1 cellular context compared by ENCODE assay signal in genomic region chr2:62293151-62293489, GRCh38.
TF ChIP-seq lines count a peak whose summit lies in the region.

No MANE protein-coding gene starts in this region.

TF ChIP-seq in HepG2, 621 proteins besides CTCF, POLR2A, EP300 and RAD21 (continued from another document):
- TF ChIP-seq ZNF790 (CRISPR knock-in tag; IDR thresholded peaks at IDR 0.05; ENCODE audit: borderline replicate concordance) (0 out of 2 replicates have a peak, but pooled peaks have one; percentile 42), ADNP (CRISPR knock-in tag; IDR thresholded peaks at IDR 0.05) (no peak), ZNF546 (CRISPR knock-in tag; conservative IDR thresholded peaks at IDR 0.05) (no peak), NFE2 (CRISPR knock-in tag; IDR thresholded peaks at IDR 0.05) (no peak), MEF2D (CRISPR knock-in tag; IDR thresholded peaks at IDR 0.05) (0 out of 2 replicates have a peak, but pooled peaks have one; percentile 12), REPIN1 (CRISPR knock-in tag; IDR thresholded peaks at IDR 0.05; ENCODE audit: borderline replicate concordance, low read depth) (peak; percentile 64; the same call in 1 of the 2 replicates), ZNF891 (CRISPR knock-in tag; IDR thresholded peaks at IDR 0.05) (0 out of 2 replicates have a peak, but pooled peaks have one; percentile 22)
